Comparison of ENCODE assay signal across 22 cellular contexts in genomic region chr3:106392905-106393304, GRCh38.
"Had no signal": no experiment of that assay in that cellular context is flagged by ENCODE, and none has a peak within 500 bp of the region (broad histone marks: within the 10 kb centered on the region; RNA-seq: fewer than 3 reads in every experiment).

No MANE protein-coding gene starts in this region.

- H3K27ac ChIP-seq: epithelial cell of prostate, tibial artery had no signal

- ATAC-seq: activated CD8-positive, alpha-beta T cell treated with anti-CD3 and anti-CD28 coated beads, Interleukin-2, amount 10 ng/mL, durations not matched to agents 7 days and 5 days; activated naive CD4-positive, alpha-beta T cell treated with anti-CD3 and anti-CD28 coated beads, Interleukin-2, amount 50 U/mL, for 72 hours; left ventricle myocardium superior; right cardiac atrium; T-helper 17 cell; WTC11 had no signal

- H3K4me3 ChIP-seq: tibial artery had no signal

- H3K4me3 Mint-ChIP-seq: activated CD8-positive, alpha-beta T cell treated with anti-CD3 and anti-CD28 coated beads, Interleukin-2, amount 10 ng/mL, durations not matched to agents 7 days and 5 days; nephron; T-helper 17 cell; WTC11 had no signal

- H3K27me3 ChIP-seq: tibial artery had no signal

- H3K27me3 Mint-ChIP-seq: T-helper 17 cell had no signal

- H3K36me3 ChIP-seq: tibial artery had no signal

- H3K9me3 ChIP-seq: tibial artery had no signal

- H3K4me1 Mint-ChIP-seq: T-helper 17 cell had no signal

- DNase-seq: activated CD4-positive, alpha-beta T cell treated with anti-CD3 and anti-CD28 coated beads for 4 hours; activated CD8-positive, alpha-beta memory T cell treated with anti-CD3 and anti-CD28 coated beads, Interleukin-2, amount 50 U/mL, for 4 hours; activated CD8-positive, alpha-beta T cell treated with anti-CD3 and anti-CD28 coated beads, Interleukin-2, amount 10 ng/mL, durations not matched to agents 7 days and 5 days; activated gamma-delta T cell; activated T-cell treated with anti-CD3 and anti-CD28 coated beads, Interleukin-2, amount 50 U/mL, for 48 hours; amygdala; foreskin fibroblast; hypothalamus; left ventricle myocardium superior; mesendoderm; nucleus accumbens; right cardiac atrium; stimulated activated CD4-positive, alpha-beta T cell treated with anti-CD3 and anti-CD28 coated beads, Interleukin-1b, Interleukin-23, amount 100 ng/mL, for 48 hours; T-helper 17 cell; tibial artery had no signal

- FAIRE-seq: bronchial epithelial cell, TTC549, urothelium cell line had no signal

- H3K36me3 Mint-ChIP-seq: WTC11 had no signal

- H3K9me3 Mint-ChIP-seq: nephron, WTC11 had no signal

- H3K27ac Mint-ChIP-seq: activated CD8-positive, alpha-beta T cell treated with anti-CD3 and anti-CD28 coated beads, Interleukin-2, amount 10 ng/mL, durations not matched to agents 7 days and 5 days; activated naive CD4-positive, alpha-beta T cell treated with anti-CD3 and anti-CD28 coated beads, Interleukin-2, amount 50 U/mL, for 72 hours; nephron; T-helper 17 cell; WTC11 had no signal
